12 cellular contexts compared by ENCODE assay signal in the genomic region with DNA sequence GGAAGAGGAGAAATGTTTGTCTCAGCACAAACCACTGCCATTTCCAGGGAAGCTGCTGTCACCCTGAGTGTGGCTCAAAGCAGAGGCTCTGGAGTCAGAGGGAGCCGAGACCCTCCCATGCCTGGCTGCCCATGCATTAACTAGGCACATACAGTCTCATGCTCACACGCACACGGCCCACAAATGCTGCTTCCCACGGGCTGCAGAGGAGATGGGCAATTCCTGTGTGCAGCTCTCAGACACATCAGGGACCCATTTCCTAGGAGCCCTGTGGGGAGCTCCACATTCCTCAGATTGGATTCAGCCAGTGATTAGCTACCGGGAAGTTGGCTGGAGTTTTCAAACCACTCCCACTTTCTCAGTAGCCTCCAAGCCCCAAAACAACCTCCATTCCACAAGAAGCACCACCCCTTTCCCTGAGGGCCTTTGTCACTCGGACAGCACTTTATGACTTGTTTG. TPM values are rescaled to one million over a fixed set of nuclear protein-coding genes. Genes with fewer than 3 reads are reported as not detected.
DNase-seq lines count a peak whose midpoint lies in the region; ATAC-seq and TF ChIP-seq lines count a peak whose summit lies in the region.
"Had no signal": no experiment of that assay in that cellular context is flagged by ENCODE, and none has a peak within 500 bp of the region (broad histone marks: within the 10 kb centered on the region; RNA-seq: fewer than 3 reads in every experiment).

No MANE protein-coding gene starts in this region.

- H3K4me3 Mint-ChIP-seq in H9 = no peak overlapping the region
- no peak overlapping the region for H3K4me3 Mint-ChIP-seq in stimulated activated effector memory CD8-positive, alpha-beta T cell treated with anti-CD3 and anti-CD28 coated beads, Interleukin-12 subunit alpha, Interleukin-12 subunit beta, amount 100 ng/mL, for 72 hours
- H3K4me3 Mint-ChIP-seq in activated T-helper 2 cell treated with anti-CD3 and anti-CD28 coated beads, Interferon-gamma antibody, Interleukin-2, Interleukin-4, amounts not matched to agents 10 μg/mL and 5 μg/mL and 100 μg/mL, durations not matched to agents 14 hours and 24 hours and 36 hours (ENCODE audit: low read depth) = no peak overlapping the region
- no peak overlapping the region for H3K4me3 Mint-ChIP-seq in CD8-positive, alpha-beta T cell
- H3K4me3 Mint-ChIP-seq: activated naive CD4-positive, alpha-beta T cell treated with anti-CD3 and anti-CD28 coated beads, Interleukin-2, amount 10 ng/mL, durations not matched to agents 7 days and 5 days had no signal

- peak overlapping the region; percentile 56 for H4K8ac ChIP-seq in H9 (replicated peaks; ENCODE audit: insufficient read length, low read depth, low read length)

- H3K27ac ChIP-seq in H9 (ENCODE audit: insufficient read length, low read depth, low read length) = no peak overlapping the region
- H3K27ac ChIP-seq in breast epithelium = peak overlapping the region; percentile 87 to 91
- H3K27ac ChIP-seq in CD8-positive, alpha-beta T cell (ENCODE audit: low read depth, low read length) = no peak overlapping the region

- H3K36me3 Mint-ChIP-seq in H9 (ENCODE audit: insufficient read depth in 1 of 3, low read depth in 3 of 3) = no peaks in the 10 kb centered on the region
- no peaks in the 10 kb centered on the region for H3K36me3 Mint-ChIP-seq in stimulated activated effector memory CD8-positive, alpha-beta T cell treated with anti-CD3 and anti-CD28 coated beads, Interleukin-12 subunit alpha, Interleukin-12 subunit beta, amount 100 ng/mL, for 72 hours
- H3K36me3 Mint-ChIP-seq in activated T-helper 2 cell treated with anti-CD3 and anti-CD28 coated beads, Interferon-gamma antibody, Interleukin-2, Interleukin-4, amounts not matched to agents 10 μg/mL and 5 μg/mL and 100 μg/mL, durations not matched to agents 14 hours and 24 hours and 36 hours (ENCODE audit: low read depth) = no peaks in the 10 kb centered on the region
- H3K36me3 Mint-ChIP-seq in CD8-positive, alpha-beta T cell = no peaks in the 10 kb centered on the region
- H3K36me3 Mint-ChIP-seq: activated naive CD4-positive, alpha-beta T cell treated with anti-CD3 and anti-CD28 coated beads, Interleukin-2, amount 10 ng/mL, durations not matched to agents 7 days and 5 days had no signal

- H3K27me3 Mint-ChIP-seq in H9 (ENCODE audit: low read depth) = no peaks in the 10 kb centered on the region; the same call in 1 of the 2 replicates
- peaks cover 13% of the 10 kb centered on the region for H3K27me3 Mint-ChIP-seq in activated T-helper 2 cell treated with anti-CD3 and anti-CD28 coated beads, Interferon-gamma antibody, Interleukin-2, Interleukin-4, amounts not matched to agents 10 μg/mL and 5 μg/mL and 100 μg/mL, durations not matched to agents 14 hours and 24 hours and 36 hours (ENCODE audit: low read depth)
- peaks cover 3% of the 10 kb centered on the region for H3K27me3 Mint-ChIP-seq in CD8-positive, alpha-beta T cell (ENCODE audit: low read depth)

- no peak overlapping the region for H2AK5ac ChIP-seq in H9 (ENCODE audit: insufficient read length, low read length)

- H2BK12ac ChIP-seq in H9 (ENCODE audit: insufficient read length, low read depth, low read length) = no peak overlapping the region

- WGBS in H9 (ENCODE audit: extremely low coverage, insufficient read length, low lambda C conversion rate) = no CpG with 5 or more reads among the region's 6 CpGs

- CTCF ChIA-PET in CD8-positive, alpha-beta T cell (lab: Charles Lee) = no interaction called here

- peak overlapping the region; percentile 43 for H3K18ac ChIP-seq in H9 (ENCODE audit: insufficient read length, low read depth, low read length)

- no peak overlapping the region for H3K23ac ChIP-seq in H9 (ENCODE audit: insufficient read length, low read depth, low read length)

- H3T11ph ChIP-seq in H9 (ENCODE audit: low read length) = no peak overlapping the region

- peak overlapping the region in 1 of 3 experiments; percentile 40; a peak in 1 of 7 replicates for H3K27ac Mint-ChIP-seq in H9
- no peak overlapping the region for H3K27ac Mint-ChIP-seq in stimulated activated effector memory CD8-positive, alpha-beta T cell treated with anti-CD3 and anti-CD28 coated beads, Interleukin-12 subunit alpha, Interleukin-12 subunit beta, amount 100 ng/mL, for 72 hours
- no peak overlapping the region for H3K27ac Mint-ChIP-seq in activated T-helper 2 cell treated with anti-CD3 and anti-CD28 coated beads, Interferon-gamma antibody, Interleukin-2, Interleukin-4, amounts not matched to agents 10 μg/mL and 5 μg/mL and 100 μg/mL, durations not matched to agents 14 hours and 24 hours and 36 hours
- H3K27ac Mint-ChIP-seq in CD8-positive, alpha-beta T cell = no peak overlapping the region
- H3K27ac Mint-ChIP-seq: activated naive CD4-positive, alpha-beta T cell treated with anti-CD3 and anti-CD28 coated beads, Interleukin-2, amount 10 ng/mL, durations not matched to agents 7 days and 5 days had no signal

- TF ChIP-seq POLR2A in breast epithelium (IDR thresholded peaks at IDR 0.05) = no peak

- intact Hi-C loops in breast epithelium (cut with DNase I; ENCODE audit: low total_unique reads) = no loop called here
- intact Hi-C loops in activated T-helper 2 cell treated with anti-CD3 and anti-CD28 coated beads, Interferon-gamma antibody, Interleukin-2, Interleukin-4, amounts not matched to agents 10 μg/mL and 5 μg/mL and 100 μg/mL, durations not matched to agents 14 hours and 24 hours and 36 hours (cut with micrococcal nuclease) = no loop called here
- intact Hi-C loops in CD8-positive, alpha-beta T cell (cut with DNase I, micrococcal nuclease) = no loop called here

- no peak overlapping the region for H2BK120ac ChIP-seq in H9 (ENCODE audit: low read depth, low read length, poor library complexity, severe bottlenecking)

- POLR2A ChIA-PET in CD8-positive, alpha-beta T cell (lab: Charles Lee) = no interaction called here

- no peak overlapping the region for H4K91ac ChIP-seq in H9 (ENCODE audit: insufficient read length, low read depth, low read length)

- H2BK20ac ChIP-seq in H9 (ENCODE audit: low read depth, low read length, poor library complexity, severe bottlenecking) = no peak overlapping the region

- H3K4me1 ChIP-seq in H9 (ENCODE audit: insufficient read depth, low read length) = no peaks in the 10 kb centered on the region; the same call in 1 of the 2 replicates
- peaks cover 3 to 5% of the 10 kb centered on the region in 2 donors for H3K4me1 ChIP-seq in breast epithelium
- peaks cover 3% of the 10 kb centered on the region for H3K4me1 ChIP-seq in CD8-positive, alpha-beta T cell (ENCODE audit: insufficient read depth, low read length)

- H3K4me1 Mint-ChIP-seq in H9 = peaks cover 6 to 10% of the 10 kb centered on the region in 2 experiments; a peak in 3 of 4 replicates
- no peaks in the 10 kb centered on the region for H3K4me1 Mint-ChIP-seq in stimulated activated effector memory CD8-positive, alpha-beta T cell treated with anti-CD3 and anti-CD28 coated beads, Interleukin-12 subunit alpha, Interleukin-12 subunit beta, amount 100 ng/mL, for 72 hours
- H3K4me1 Mint-ChIP-seq in activated T-helper 2 cell treated with anti-CD3 and anti-CD28 coated beads, Interferon-gamma antibody, Interleukin-2, Interleukin-4, amounts not matched to agents 10 μg/mL and 5 μg/mL and 100 μg/mL, durations not matched to agents 14 hours and 24 hours and 36 hours (ENCODE audit: low read depth) = peaks cover 9% of the 10 kb centered on the region
- peaks cover 9% of the 10 kb centered on the region for H3K4me1 Mint-ChIP-seq in CD8-positive, alpha-beta T cell (ENCODE audit: low read depth)

- H3K27me3 ChIP-seq in H9 (ENCODE audit: insufficient read depth, low read length) = no peaks in the 10 kb centered on the region
- no peaks in the 10 kb centered on the region for H3K27me3 ChIP-seq in breast epithelium
- no peaks in the 10 kb centered on the region for H3K27me3 ChIP-seq in CD8-positive, alpha-beta T cell (ENCODE audit: insufficient read depth, low read length)

- H3K79me2 ChIP-seq in H9 (ENCODE audit: insufficient read depth, low read length) = no peaks in the 10 kb centered on the region

- H2BK15ac ChIP-seq in H9 (ENCODE audit: low read depth, low read length) = no peak overlapping the region

- H2AFZ ChIP-seq in H9 (ENCODE audit: low read length) = no peak overlapping the region

- no peak for TF ChIP-seq CTCF in H9 (conservative IDR thresholded peaks at IDR 0.05)
- no peak for TF ChIP-seq CTCF in breast epithelium (IDR thresholded peaks at IDR 0.05)
- no peak for TF ChIP-seq CTCF in CD8-positive, alpha-beta T cell (IDR thresholded peaks at IDR 0.05)

- H3K9me3 ChIP-seq in H9 (ENCODE audit: control insufficient read depth, low read depth, low read length) = no peaks in the 10 kb centered on the region
- no peaks in the 10 kb centered on the region for H3K9me3 ChIP-seq in breast epithelium
- no peaks in the 10 kb centered on the region for H3K9me3 ChIP-seq in CD8-positive, alpha-beta T cell (ENCODE audit: low read length)

- no peak overlapping the region for H3K4me3 ChIP-seq in breast epithelium
- no peak overlapping the region for H3K4me3 ChIP-seq in CD8-positive, alpha-beta T cell (ENCODE audit: low read depth, low read length)
- H3K4me3 ChIP-seq: GM12878 had no signal

- no peak overlapping the region for H3K9ac ChIP-seq in H9 (ENCODE audit: extremely low read depth, insufficient read length, low read length)

- no peaks in the 10 kb centered on the region for H3K36me3 ChIP-seq in breast epithelium
- H3K36me3 ChIP-seq in CD8-positive, alpha-beta T cell (ENCODE audit: insufficient read depth, low read length) = no peaks in the 10 kb centered on the region

- no peak overlapping the region for H3K4ac ChIP-seq in H9 (ENCODE audit: low read depth, low read length)

- no peak overlapping the region for H3K4me2 ChIP-seq in H9 (ENCODE audit: insufficient read depth, insufficient read length, low read length)

- no peaks in the 10 kb centered on the region for H3K23me2 ChIP-seq in H9 (ENCODE audit: insufficient read length, low read depth, low read length, poor library complexity, severe bottlenecking)

- no peaks in the 10 kb centered on the region for H3K9me3 Mint-ChIP-seq in H9
- no peaks in the 10 kb centered on the region for H3K9me3 Mint-ChIP-seq in stimulated activated effector memory CD8-positive, alpha-beta T cell treated with anti-CD3 and anti-CD28 coated beads, Interleukin-12 subunit alpha, Interleukin-12 subunit beta, amount 100 ng/mL, for 72 hours
- no peaks in the 10 kb centered on the region for H3K9me3 Mint-ChIP-seq in activated T-helper 2 cell treated with anti-CD3 and anti-CD28 coated beads, Interferon-gamma antibody, Interleukin-2, Interleukin-4, amounts not matched to agents 10 μg/mL and 5 μg/mL and 100 μg/mL, durations not matched to agents 14 hours and 24 hours and 36 hours
- H3K9me3 Mint-ChIP-seq in CD8-positive, alpha-beta T cell = no peaks in the 10 kb centered on the region
- H3K9me3 Mint-ChIP-seq: activated naive CD4-positive, alpha-beta T cell treated with anti-CD3 and anti-CD28 coated beads, Interleukin-2, amount 10 ng/mL, durations not matched to agents 7 days and 5 days had no signal

- H2BK5ac ChIP-seq in H9 (ENCODE audit: insufficient read length, low read length) = no peak overlapping the region

- ATAC-seq in stimulated activated effector memory CD8-positive, alpha-beta T cell treated with anti-CD3 and anti-CD28 coated beads, Interleukin-12 subunit alpha, Interleukin-12 subunit beta, amount 100 ng/mL, for 72 hours = no peak
- no peak for ATAC-seq in CD8-positive, alpha-beta T cell
- ATAC-seq: GM12878 had no signal

- H3K56ac ChIP-seq in H9 (ENCODE audit: insufficient read length, low read depth, low read length) = no peak overlapping the region

- no peak overlapping the region for H4K5ac ChIP-seq in H9 (ENCODE audit: insufficient read length, low read depth, low read length)

- no peaks in the 10 kb centered on the region for H4K20me1 ChIP-seq in H9 (ENCODE audit: control insufficient read depth, insufficient read depth, insufficient read length)

- H3K14ac ChIP-seq in H9 (ENCODE audit: insufficient read depth, low read length) = peak overlapping the region; percentile 16; the same call in 1 of the 2 replicates

- H3K79me1 ChIP-seq in H9 (ENCODE audit: insufficient read depth, low read depth, low read length, poor library complexity, severe bottlenecking) = no peaks in the 10 kb centered on the region

- DNase-seq in H9 (peak; percentile 55), breast epithelium (ENCODE audit: low spot score in 2 of 2) (peak in 1 of 2 donors; percentile 67), kidney tubule cell (ENCODE audit: low spot score) (peak; percentile 89), stromal cell of bone marrow (ENCODE audit: low read depth) (peak; percentile 75), NAMALWA (ENCODE audit: low spot score) (no peak)
- no peak for DNase-seq in stimulated activated effector memory CD8-positive, alpha-beta T cell treated with anti-CD3 and anti-CD28 coated beads, Interleukin-12 subunit alpha, Interleukin-12 subunit beta, amount 100 ng/mL, for 72 hours (ENCODE audit: low spot score in 2 of 2)
- DNase-seq in activated T-helper 2 cell treated with anti-CD3 and anti-CD28 coated beads, Interferon-gamma antibody, Interleukin-2, Interleukin-4, amounts not matched to agents 10 μg/mL and 5 μg/mL and 100 μg/mL, durations not matched to agents 14 hours and 24 hours and 36 hours (ENCODE audit: low spot score) = no peak
- DNase-seq in CD8-positive, alpha-beta T cell = no peak
- DNase-seq: activated naive CD4-positive, alpha-beta T cell treated with anti-CD3 and anti-CD28 coated beads, Interleukin-2, amount 10 ng/mL, durations not matched to agents 7 days and 5 days; MM.1S; T-helper 1 cell had no signal

RNA-seq across cellular contexts. Expression of a gene that starts 9.1 kb away (rescaled TPM):
- total RNA-seq in H9 (2021) (1.6 and 2.4 TPM in 2 replicates), breast epithelium (10 to 100 TPM; 21.8 to 36.7 (median 25.3) TPM)
- 0.34 and 0.39 TPM in 2 replicates for total RNA-seq in activated T-helper 2 cell treated with anti-CD3 and anti-CD28 coated beads, Interferon-gamma antibody, Interleukin-2, Interleukin-4, amounts not matched to agents 10 μg/mL and 5 μg/mL and 100 μg/mL, durations not matched to agents 14 hours and 24 hours and 36 hours
- under 1 TPM in 1 of 2 experiments, not detected in 1; 0.22 TPM for total RNA-seq in CD8-positive, alpha-beta T cell
- total RNA-seq: GM12878 had no signal

RNA-seq across cellular contexts. Expression of a gene that starts 41.1 kb away (rescaled TPM):
- total RNA-seq in H9 (2021) (18.1 and 18.7 TPM in 2 replicates), breast epithelium (10 to 100 TPM; 22.6 to 26.7 (median 23.9) TPM)
- total RNA-seq in activated T-helper 2 cell treated with anti-CD3 and anti-CD28 coated beads, Interferon-gamma antibody, Interleukin-2, Interleukin-4, amounts not matched to agents 10 μg/mL and 5 μg/mL and 100 μg/mL, durations not matched to agents 14 hours and 24 hours and 36 hours = 23.9 and 25.2 TPM in 2 replicates
- 10 to 100 TPM; 21.3 to 22.4 TPM for total RNA-seq in CD8-positive, alpha-beta T cell

Comparison
In these comparisons a context has a peak if more than half of its experiments do, and no peak if none do; other contexts are left out.
1. DNase-seq: peak in H9 (single experiment), kidney tubule cell (single experiment) and stromal cell of bone marrow (single experiment); none in stimulated activated effector memory CD8-positive, alpha-beta T cell treated with anti-CD3 and anti-CD28 coated beads, Interleukin-12 subunit alpha, Interleukin-12 subunit beta, amount 100 ng/mL, for 72 hours (0 of 2), activated T-helper 2 cell treated with anti-CD3 and anti-CD28 coated beads, Interferon-gamma antibody, Interleukin-2, Interleukin-4, amounts not matched to agents 10 μg/mL and 5 μg/mL and 100 μg/mL, durations not matched to agents 14 hours and 24 hours and 36 hours (single experiment), NAMALWA (single experiment) and CD8-positive, alpha-beta T cell (0 of 7).
2. H3K27ac ChIP-seq: peak in breast epithelium (2 of 2); none in H9 (single experiment) and CD8-positive, alpha-beta T cell (single experiment).